8 cellular contexts compared by ENCODE assay signal in genomic region chrX:47836164-47837072, GRCh38. TPM values are rescaled to one million over a fixed set of nuclear protein-coding genes. Genes with fewer than 3 reads are reported as not detected.
A peak's percentile ranks its signal among the peaks of the same experiment; 100 is the strongest.
DNase-seq lines count a peak whose midpoint lies in the region; ATAC-seq and TF ChIP-seq lines count a peak whose summit lies in the region.

TSS of gene ZNF81 (plus strand) at chrX:47836902. CDS start at chrX:47846268, 9,366 bp downstream.

- under 1% methylated on average over 35 of the region's 41 CpGs for WGBS in prostate gland
- 1% methylated on average over 41 of the region's 41 CpGs for WGBS in urinary bladder

- H3K4me1 ChIP-seq in prostate gland (replicated peaks) (no peaks in the 10 kb centered on the region), urinary bladder (ENCODE audit: insufficient read depth) (no peaks in the 10 kb centered on the region)

- H3K4me3 Mint-ChIP-seq in T-helper 17 cell = peak within 1 kb of the TSS; percentile 98

- H3K9me3 ChIP-seq in T-helper 17 cell (ENCODE audit: control insufficient read depth, low read length, poor library complexity, severe bottlenecking) = no peaks in the 10 kb centered on the region
- H3K9me3 ChIP-seq in prostate gland = no peaks in the 10 kb centered on the region

- intact Hi-C loops in left ventricle myocardium superior (cut with micrococcal nuclease) = no loop called here
- intact Hi-C loops in prostate gland (cut with DNase I) = no loop called here

- peak; percentile 94 for ATAC-seq in GM18502 (IDR thresholded peaks at IDR 0.05; ENCODE audit: poor library complexity, unreplicated experiment)
- peak; percentile 89 for ATAC-seq in HG02943 (IDR thresholded peaks at IDR 0.05; ENCODE audit: low read depth, unreplicated experiment)
- peak; percentile 97 for ATAC-seq in T-helper 17 cell
- peak; percentile 100 for ATAC-seq in left ventricle myocardium superior

- peak; percentile 80 to 86 for DNase-seq in NCI-H187 (lab: John Stamatoyannopoulos, UW)
- DNase-seq in T-helper 17 cell = peak; percentile 75 to 83 (median 78)
- DNase-seq in anterior cingulate cortex (lab: John Stamatoyannopoulos, UW) = peak; percentile 42 to 94 (median 88)
- peak; percentile 96 for DNase-seq in left ventricle myocardium superior
- peak; percentile 90 for DNase-seq in prostate gland (ENCODE audit: low spot score)

- H3K27me3 ChIP-seq in prostate gland (replicated peaks; ENCODE audit: insufficient read depth) = no peaks in the 10 kb centered on the region

- no peaks in the 10 kb centered on the region for H3K27me3 Mint-ChIP-seq in T-helper 17 cell

- no peaks in the 10 kb centered on the region for H3K36me3 ChIP-seq in prostate gland
- H3K36me3 ChIP-seq in urinary bladder (ENCODE audit: insufficient read depth) = no peaks in the 10 kb centered on the region

- peak within 1 kb of the TSS; percentile 98 for H3K27ac Mint-ChIP-seq in T-helper 17 cell

- no peaks in the 10 kb centered on the region for H3K36me3 Mint-ChIP-seq in T-helper 17 cell (ENCODE audit: low read depth)

- peak within 1 kb of the TSS; percentile 58 to 77 for H3K27ac ChIP-seq in prostate gland
- peak within 1 kb of the TSS; percentile 38 for H3K27ac ChIP-seq in urinary bladder (ENCODE audit: low read depth)

- H3K4me3 ChIP-seq in prostate gland (peak within 1 kb of the TSS; percentile 37 to 40), urinary bladder (ENCODE audit: low read depth, low read length) (peak within 1 kb of the TSS; percentile 48)

- TF ChIP-seq POLR2A in prostate gland (IDR thresholded peaks at IDR 0.05) = peak; percentile 36

- peaks cover 14% of the 10 kb centered on the region for H3K4me1 Mint-ChIP-seq in T-helper 17 cell

- no peak for TF ChIP-seq CTCF in prostate gland (IDR thresholded peaks at IDR 0.05)

RNA-seq across cellular contexts. Expression of gene ZNF81, which starts in this region (rescaled TPM):
- total RNA-seq in T-helper 17 cell (10 to 100 TPM; 10.0 to 10.4 TPM), left ventricle myocardium superior (4.7 TPM), prostate gland (1 to 10 TPM; 4.5 to 6.2 TPM), urinary bladder (14.4 TPM)
- 2.0 TPM for polyA plus RNA-seq in urinary bladder

Comparison
In these comparisons a context has a peak if more than half of its experiments do, and no peak if none do; other contexts are left out.
1. Peak in every context shown above with its lines: DNase-seq, ATAC-seq, H3K4me3 ChIP-seq and H3K27ac ChIP-seq.